In the genomic region with DNA sequence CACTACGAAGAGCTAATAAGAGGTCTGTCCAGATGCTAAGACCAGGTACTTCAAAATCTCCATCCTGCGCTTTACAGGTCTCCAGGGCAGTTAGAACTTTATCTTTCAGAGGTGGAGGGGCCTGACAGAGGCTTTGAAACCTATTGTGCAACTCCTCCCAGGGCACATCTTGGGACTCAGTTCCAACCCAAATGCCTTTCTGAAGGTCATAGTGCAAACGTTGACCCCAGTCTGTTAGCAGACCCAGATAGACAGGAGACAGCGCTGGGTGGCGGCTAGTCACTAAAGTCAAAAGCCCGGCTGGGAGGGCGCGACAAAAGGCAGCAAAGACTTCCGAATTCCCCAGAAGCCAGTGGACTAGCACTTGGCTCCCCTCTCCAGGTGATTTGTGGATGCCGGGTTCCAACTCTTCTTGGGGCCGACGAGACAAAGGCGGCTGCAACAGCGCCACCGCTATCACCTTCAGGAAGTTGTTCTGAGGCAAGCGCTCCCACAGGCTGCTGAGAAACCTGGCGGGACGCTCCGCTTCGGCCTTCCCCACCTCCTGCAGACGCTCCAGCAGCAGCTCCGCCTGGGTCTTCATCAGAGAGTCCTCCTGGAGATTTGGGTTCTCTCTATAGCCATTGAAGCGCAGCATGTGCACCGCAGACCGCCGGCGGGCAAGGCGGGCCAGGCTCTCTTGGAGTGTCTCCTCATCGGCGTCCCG, we compare ENCODE assay signal across 8 cellular contexts. TPM values are rescaled to one million over a fixed set of nuclear protein-coding genes. Genes with fewer than 3 reads are reported as not detected.
DNase-seq lines count a peak whose midpoint lies in the region; ATAC-seq and TF ChIP-seq lines count a peak whose summit lies in the region.

No MANE protein-coding gene starts in this region.

- peak; percentile 60 for DNase-seq in A172 (ENCODE audit: low spot score)
- DNase-seq in NCI-H1930 (lab: John Stamatoyannopoulos, UW) = peak; percentile 65 to 72
- peak; percentile 76 for DNase-seq in UCSD-AML1 (lab: John Stamatoyannopoulos, UW; ENCODE audit: unreplicated experiment)
- peak; percentile 45 for DNase-seq in cerebellum (ENCODE audit: low spot score)
- peak; percentile 65 to 68 for DNase-seq in stimulated activated CD4-positive, alpha-beta T cell treated with anti-CD3 and anti-CD28 coated beads, Interleukin-2, amount 100 ng/mL, for 24 hours

- TF ChIP-seq POLR2A in GM18505 (IDR thresholded peaks at IDR 0.05; ENCODE audit: borderline replicate concordance, extremely low read depth, insufficient read depth, insufficient read length) = no peak

- no peaks in the 10 kb centered on the region for H3K27me3 ChIP-seq in layer of hippocampus (ENCODE audit: control insufficient read depth, insufficient read depth, low read length)

- peak overlapping the region; percentile 68 for H3K27ac ChIP-seq in layer of hippocampus (ENCODE audit: low read depth, low read length)

- ATAC-seq in GM18505 (IDR thresholded peaks at IDR 0.05; ENCODE audit: unreplicated experiment) = peak; percentile 62
- ATAC-seq in HG03025 (IDR thresholded peaks at IDR 0.05; ENCODE audit: low FRiP score, unreplicated experiment) = peak; percentile 56

RNA-seq across cellular contexts. Expression of a gene that starts 0.7 kb away (rescaled TPM):
- 11.8 and 15.9 TPM in 2 replicates for total RNA-seq in A172 (2014; rRNA removed; shearing (Covaris generic))
- total RNA-seq in cerebellum = 19.7 TPM

RNA-seq across cellular contexts. Expression of a gene that starts 41.5 kb away (rescaled TPM):
- total RNA-seq in A172 (2014; rRNA removed; shearing (Covaris generic)) = 0.12 and 0.22 TPM in 2 replicates
- total RNA-seq in cerebellum = 8.3 TPM

Comparison
In these comparisons a context has a peak if more than half of its experiments do, and no peak if none do; other contexts are left out.
1. Peak in every context shown above with its lines: DNase-seq, ATAC-seq and H3K27ac ChIP-seq.